ENCODE assay signal across 9 cellular contexts in genomic region chr5:134124289-134125194, GRCh38. TPM values are rescaled to one million over a fixed set of nuclear protein-coding genes. Genes with fewer than 3 reads are reported as not detected.
DNase-seq lines count a peak whose midpoint lies in the region; ATAC-seq, FAIRE-seq and TF ChIP-seq lines count a peak whose summit lies in the region.
"Had no signal": no experiment of that assay in that cellular context is flagged by ENCODE, and none has a peak within 500 bp of the region (broad histone marks: within the 10 kb centered on the region; RNA-seq: fewer than 3 reads in every experiment).

No MANE protein-coding gene starts in this region.

- no peaks in the 10 kb centered on the region for H3K9me3 Mint-ChIP-seq in activated naive CD4-positive, alpha-beta T cell treated with anti-CD3 and anti-CD28 coated beads, Interleukin-2, amount 50 U/mL, for 72 hours

- H3K27ac ChIP-seq in AG04450 (ENCODE audit: low read depth, low read length) (peak overlapping the region; percentile 84), layer of hippocampus (ENCODE audit: low read depth, low read length) (peak overlapping the region; percentile 24)

- CTCF ChIA-PET in AG04450 (lab: Charles Lee), result interaction anchor here (1.3 to 6.0 kb wide), 4 partner anchors 16 to 84 kb away, joined by 3 to 42 read pairs (median 23); no protein-coding TSS in a partner anchor

- POLR2A ChIA-PET in AG04450 (lab: Yijun Ruan, JAX), result interaction anchor here (0.5 to 1.3 kb wide), 4 partner anchors 14 to 1317 kb away, joined by 3 to 5 read pairs (median 3); partner anchors contain the start of gene SKP1

- FAIRE-seq in H54 (lab: Jason Lieb, UNC), result peak; percentile 43

- no peak for TF ChIP-seq POLR2A in H54 (IDR thresholded peaks at IDR 0.05; ENCODE audit: low read depth, low read length)

- ATAC-seq in activated naive CD4-positive, alpha-beta T cell treated with anti-CD3 and anti-CD28 coated beads, Interleukin-2, amount 50 U/mL, for 72 hours, result no peak
- ATAC-seq in HG02970 (IDR thresholded peaks at IDR 0.05; ENCODE audit: low FRiP score, unreplicated experiment) (no peak), GM18870 (IDR thresholded peaks at IDR 0.05; ENCODE audit: unreplicated experiment) (no peak)

- no peak overlapping the region for H3K4me3 ChIP-seq in AG04450 (ENCODE audit: low read depth, low read length)

- H3K27ac Mint-ChIP-seq in activated naive CD4-positive, alpha-beta T cell treated with anti-CD3 and anti-CD28 coated beads, Interleukin-2, amount 50 U/mL, for 72 hours, result peak overlapping the region; percentile 65 to 94

- DNase-seq in AG04450 (ENCODE audit: low read depth, low spot score) (no peak), H54 (ENCODE audit: insufficient read length, low spot score) (peak; percentile 85), pons (ENCODE audit: low spot score) (no peak)
- no peak for DNase-seq in activated naive CD4-positive, alpha-beta T cell treated with anti-CD3 and anti-CD28 coated beads, Interleukin-2, amount 50 U/mL, for 72 hours (ENCODE audit: low spot score in 2 of 2)
- DNase-seq in stimulated activated CD4-positive, alpha-beta T cell treated with anti-CD3 and anti-CD28 coated beads, Interleukin-2, amount 100 ng/mL, for 24 hours, result no peak
- DNase-seq: NCI-H146 had no signal

- peaks cover 28 to 74% of the 10 kb centered on the region in 2 donors for H3K36me3 Mint-ChIP-seq in activated naive CD4-positive, alpha-beta T cell treated with anti-CD3 and anti-CD28 coated beads, Interleukin-2, amount 50 U/mL, for 72 hours

- H3K27me3 ChIP-seq in AG04450 (ENCODE audit: control insufficient read depth, insufficient read depth, low read length) (no peaks in the 10 kb centered on the region), layer of hippocampus (ENCODE audit: control insufficient read depth, insufficient read depth, low read length) (no peaks in the 10 kb centered on the region)

- TF ChIP-seq CTCF in AG04450 (IDR thresholded peaks at IDR 0.05; ENCODE audit: low read depth, low read length), result no peak

- no peaks in the 10 kb centered on the region for H3K9me3 ChIP-seq in AG04450 (ENCODE audit: control insufficient read depth, insufficient read depth, low read length)

RNA-seq across cellular contexts. Expression of gene TCF7, which starts 10.1 kb away (rescaled TPM):
- 2.1 and 2.7 TPM in 2 replicates for polyA plus RNA-seq in AG04450 (2011; rRNA removed)
- polyA minus RNA-seq in AG04450 (2011; rRNA and poly(A)+ RNA removed), result 3.6 and 6.2 TPM in 2 replicates
- total RNA-seq in activated naive CD4-positive, alpha-beta T cell treated with anti-CD3 and anti-CD28 coated beads, Interleukin-2, amount 50 U/mL, for 72 hours, result 100 to 1,000 TPM in 1 of 2 donors, 10 to 100 TPM in 1; 93.5 to 229 TPM

RNA-seq across cellular contexts. Expression of gene SKP1, which starts 52.2 kb away (rescaled TPM):
- 725 and 1,036 TPM in 2 replicates for polyA plus RNA-seq in AG04450 (2011; rRNA removed)
- polyA minus RNA-seq in AG04450 (2011; rRNA and poly(A)+ RNA removed), result 151 and 283 TPM in 2 replicates
- 100 to 1,000 TPM; 156 to 291 TPM for total RNA-seq in activated naive CD4-positive, alpha-beta T cell treated with anti-CD3 and anti-CD28 coated beads, Interleukin-2, amount 50 U/mL, for 72 hours
